In genomic region chr1:52913537-52913936, GRCh38 we compare ENCODE assay signal across 15 cellular contexts. TPM values are rescaled to one million over a fixed set of nuclear protein-coding genes. Genes with fewer than 3 reads are reported as not detected.
A peak's percentile ranks its signal among the peaks of the same experiment; 100 is the strongest.
DNase-seq lines count a peak whose midpoint lies in the region; ATAC-seq, FAIRE-seq and TF ChIP-seq lines count a peak whose summit lies in the region.
"Had no signal": no experiment of that assay in that cellular context is flagged by ENCODE, and none has a peak within 500 bp of the region (broad histone marks: within the 10 kb centered on the region; RNA-seq: fewer than 3 reads in every experiment).

No MANE protein-coding gene starts in this region.

- no peak for TF ChIP-seq POLR2A in NB4 (IDR thresholded peaks at IDR 0.05; ENCODE audit: extremely low read depth, insufficient read length)

- H3K27me3 ChIP-seq in endodermal cell (ENCODE audit: control insufficient read depth, insufficient read depth, low read length, poor library complexity, severe bottlenecking) = no peaks in the 10 kb centered on the region
- H3K27me3 ChIP-seq: BLaER1, heart left ventricle had no signal

- TF ChIP-seq CTCF in NB4 (IDR thresholded peaks at IDR 0.05; ENCODE audit: low read depth, low read length) = peak; percentile 23
- peak; percentile 57 for TF ChIP-seq CTCF in endodermal cell (conservative IDR thresholded peaks at IDR 0.05)
- no peak for TF ChIP-seq CTCF in kidney (IDR thresholded peaks at IDR 0.05; ENCODE audit: borderline replicate concordance, extremely low read depth, insufficient read depth)

- H3K9me3 Mint-ChIP-seq in endodermal cell = no peaks in the 10 kb centered on the region
- H3K9me3 Mint-ChIP-seq in activated T-helper 17 cell treated with anti-CD3 and anti-CD28 coated beads, Interleukin-2, amount 50 U/mL, for 72 hours = no peaks in the 10 kb centered on the region

- WGBS in endodermal cell (ENCODE audit: insufficient coverage in 1 of 2, insufficient read length in 1 of 2), 2 experiments = 77 to 94% methylated on average over 5 to 7 of the region's 8 CpGs

- FAIRE-seq in kidney (lab: Jason Lieb, UNC) = no peak
- FAIRE-seq: bronchial epithelial cell, HTR-8/SVneo had no signal

- H3K4me3 ChIP-seq in NB4 (ENCODE audit: low read depth, low read length) = no peak overlapping the region
- H3K4me3 ChIP-seq in endodermal cell (ENCODE audit: low read length) = no peak overlapping the region
- no peak overlapping the region for H3K4me3 ChIP-seq in kidney (ENCODE audit: low read length in 2 of 2)
- H3K4me3 ChIP-seq: BLaER1, heart left ventricle had no signal

- H3K9me3 ChIP-seq in endodermal cell (ENCODE audit: control insufficient read depth, low read length) (no peaks in the 10 kb centered on the region), kidney (ENCODE audit: control insufficient read depth in 1 of 2, low read length in 2 of 2) (no peaks in the 10 kb centered on the region)
- H3K9me3 ChIP-seq: BLaER1, heart left ventricle had no signal

- H3K4me1 ChIP-seq in endodermal cell (ENCODE audit: control insufficient read depth, insufficient read depth, low read length) = no peaks in the 10 kb centered on the region
- H3K4me1 ChIP-seq in kidney (ENCODE audit: control insufficient read depth in 1 of 2, insufficient read depth in 1 of 2, low read depth in 1 of 2, low read length in 2 of 2) = no peaks in the 10 kb centered on the region

- peak; percentile 6 for DNase-seq in stimulated activated CD4-positive, alpha-beta T cell treated with anti-CD3 and anti-CD28 coated beads, Interleukin-4, amount 100 ng/mL, for 1 hour
- DNase-seq in stimulated activated CD4-positive, alpha-beta T cell treated with anti-CD3 and anti-CD28 coated beads, Interleukin-4, amount 100 ng/mL, for 4 hours = no peak
- DNase-seq in NB4 (ENCODE audit: low read depth) (peak; percentile 67), endodermal cell (peak; percentile 70), kidney (no peak)
- DNase-seq: heart left ventricle, NCI-H1092 treated with DMSO at 0.1 percent for 48 hours, NCI-H446, trophoblast cell had no signal

- H3K27ac Mint-ChIP-seq in endodermal cell = no peak overlapping the region
- H3K27ac Mint-ChIP-seq in activated T-helper 17 cell treated with anti-CD3 and anti-CD28 coated beads, Interleukin-2, amount 50 U/mL, for 72 hours = no peak overlapping the region

- ATAC-seq in activated T-helper 17 cell treated with anti-CD3 and anti-CD28 coated beads, Interleukin-2, amount 50 U/mL, for 72 hours (replicated peaks) = no peak
- ATAC-seq in GM21423 (IDR thresholded peaks at IDR 0.05; ENCODE audit: unreplicated experiment) = no peak
- ATAC-seq in HG03045 (IDR thresholded peaks at IDR 0.05; ENCODE audit: unreplicated experiment) = no peak
- ATAC-seq: heart left ventricle had no signal

- intact Hi-C loops in kidney (cut with DNase I) = no loop called here

- no peaks in the 10 kb centered on the region for H3K27me3 Mint-ChIP-seq in endodermal cell (ENCODE audit: insufficient read depth)
- H3K27me3 Mint-ChIP-seq in activated T-helper 17 cell treated with anti-CD3 and anti-CD28 coated beads, Interleukin-2, amount 50 U/mL, for 72 hours = no peaks in the 10 kb centered on the region

- H3K36me3 ChIP-seq in endodermal cell (ENCODE audit: control insufficient read depth, insufficient read depth, low read length) (no peaks in the 10 kb centered on the region), kidney (ENCODE audit: control insufficient read depth in 1 of 2, insufficient read depth in 2 of 2, low read length in 2 of 2) (peaks cover 3 to 7% of the 10 kb centered on the region in 2 donors)
- H3K36me3 ChIP-seq: BLaER1 had no signal

- H3K4me3 Mint-ChIP-seq in endodermal cell = no peak overlapping the region
- no peak overlapping the region for H3K4me3 Mint-ChIP-seq in activated T-helper 17 cell treated with anti-CD3 and anti-CD28 coated beads, Interleukin-2, amount 50 U/mL, for 72 hours

- no peaks in the 10 kb centered on the region for H3K36me3 Mint-ChIP-seq in endodermal cell (ENCODE audit: low read depth)
- H3K36me3 Mint-ChIP-seq in activated T-helper 17 cell treated with anti-CD3 and anti-CD28 coated beads, Interleukin-2, amount 50 U/mL, for 72 hours (ENCODE audit: low read depth) = peaks cover 16% of the 10 kb centered on the region

- H3K9ac ChIP-seq in endodermal cell (ENCODE audit: extremely low read depth, low read length, poor library complexity, severe bottlenecking) = no peak overlapping the region
- no peak overlapping the region for H3K9ac ChIP-seq in kidney (ENCODE audit: low read length in 2 of 2)
- H3K9ac ChIP-seq: BLaER1 had no signal

- H3K4me1 Mint-ChIP-seq in endodermal cell = peaks cover 7% of the 10 kb centered on the region
- no peaks in the 10 kb centered on the region for H3K4me1 Mint-ChIP-seq in activated T-helper 17 cell treated with anti-CD3 and anti-CD28 coated beads, Interleukin-2, amount 50 U/mL, for 72 hours

- no peak overlapping the region for H3K27ac ChIP-seq in endodermal cell (ENCODE audit: low read depth, low read length)
- H3K27ac ChIP-seq in kidney (ENCODE audit: low read depth in 2 of 2, low read length in 2 of 2) = no peak overlapping the region
- H3K27ac ChIP-seq: BLaER1, heart left ventricle had no signal

RNA-seq across cellular contexts. Expression of gene ECHDC2, which starts 8.0 kb away (rescaled TPM):
- 100 to 1,000 TPM in 1 of 2 donors, 10 to 100 TPM in 1; 71.5 to 111 TPM for total RNA-seq in endodermal cell
- polyA plus RNA-seq in endodermal cell (2013, experiment 1 of 2) = 9.8 TPM
- 6.9 TPM for polyA plus RNA-seq in endodermal cell (2013, experiment 2 of 2)
- total RNA-seq in activated T-helper 17 cell treated with anti-CD3 and anti-CD28 coated beads, Interleukin-2, amount 50 U/mL, for 72 hours = 10 to 100 TPM; 52.5 to 79.9 TPM
- total RNA-seq in kidney = 149 TPM
- polyA plus RNA-seq in kidney (ENCODE audit: insufficient read depth, low read depth, low replicate concordance) = 223 TPM

RNA-seq across cellular contexts. Expression of gene SCP2, which starts 13.5 kb away (rescaled TPM):
- total RNA-seq in endodermal cell (10 to 100 TPM; 69.3 to 99.4 TPM), kidney (168 TPM)
- polyA plus RNA-seq in endodermal cell (2013, experiment 1 of 2) = 91.8 TPM
- polyA plus RNA-seq in endodermal cell (2013, experiment 2 of 2) = 83.2 TPM
- 10 to 100 TPM; 59.5 to 75.1 TPM for total RNA-seq in activated T-helper 17 cell treated with anti-CD3 and anti-CD28 coated beads, Interleukin-2, amount 50 U/mL, for 72 hours
- polyA plus RNA-seq in kidney (ENCODE audit: insufficient read depth, low read depth, low replicate concordance) = 226 TPM

Comparison
In these comparisons a context has a peak if more than half of its experiments do, and no peak if none do; other contexts are left out.
1. DNase-seq: peak in stimulated activated CD4-positive, alpha-beta T cell treated with anti-CD3 and anti-CD28 coated beads, Interleukin-4, amount 100 ng/mL, for 1 hour (single experiment), NB4 (single experiment) and endodermal cell (single experiment); none in stimulated activated CD4-positive, alpha-beta T cell treated with anti-CD3 and anti-CD28 coated beads, Interleukin-4, amount 100 ng/mL, for 4 hours (0 of 2) and kidney (single experiment).